Comparison of ENCODE assay signal across 22 cellular contexts in the genomic region with DNA sequence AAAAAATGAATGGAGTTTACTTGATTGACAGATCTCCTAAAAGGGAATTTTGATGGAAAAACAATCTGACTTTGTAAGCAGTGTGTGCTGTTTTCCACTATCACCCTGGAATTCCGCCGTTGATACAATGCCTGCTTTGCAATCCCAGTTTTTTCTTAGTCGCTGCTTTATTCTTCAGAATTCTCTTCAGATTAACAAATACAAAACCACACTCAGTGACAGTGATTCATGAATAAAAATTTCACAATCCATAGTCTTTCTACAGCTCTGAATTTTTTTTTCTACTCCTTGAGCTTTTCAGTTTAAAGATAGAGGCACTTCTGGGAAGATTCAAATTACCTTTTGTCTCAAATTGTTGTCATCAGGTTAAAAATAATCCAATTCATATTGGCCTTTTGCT. TPM values are rescaled to one million over a fixed set of nuclear protein-coding genes. Genes with fewer than 3 reads are reported as not detected.
DNase-seq lines count a peak whose midpoint lies in the region; ATAC-seq, FAIRE-seq and TF ChIP-seq lines count a peak whose summit lies in the region.
"Had no signal": no experiment of that assay in that cellular context is flagged by ENCODE, and none has a peak within 500 bp of the region (broad histone marks: within the 10 kb centered on the region; RNA-seq: fewer than 3 reads in every experiment).

No MANE protein-coding gene starts in this region.

- H3K27me3 ChIP-seq in brain microvascular endothelial cell (replicated peaks), result no peaks in the 10 kb centered on the region
- H3K27me3 ChIP-seq in esophagus squamous epithelium, result no peaks in the 10 kb centered on the region
- H3K27me3 ChIP-seq: hepatocyte, neutrophil, uterus had no signal

- in situ Hi-C loops in brain microvascular endothelial cell (cut with HindIII; ENCODE audit: low pct_ligation_motif_present, low sequenced_read_pairs), result no loop called here

- no peaks in the 10 kb centered on the region for H3K9me3 Mint-ChIP-seq in HFFc6
- H3K9me3 Mint-ChIP-seq: T-helper 2 cell treated with Interferon-gamma antibody and Interleukin-4, amounts not matched to agents 5 μg/mL and 100 μg/mL, for 36 hours had no signal

- 76% methylated on average over 3 of the region's 3 CpGs for WGBS in A549 (ENCODE audit: missing lambda C conversion rate)
- 61 to 65% methylated on average over 3 of the region's 3 CpGs for WGBS in esophagus squamous epithelium, 2 donors

- H3K36me3 ChIP-seq in brain microvascular endothelial cell (replicated peaks) (no peaks in the 10 kb centered on the region), esophagus squamous epithelium (no peaks in the 10 kb centered on the region)
- H3K36me3 ChIP-seq: neutrophil, uterus had no signal

- TF ChIP-seq RAD21 in A549 (conservative IDR thresholded peaks at IDR 0.05 in 1 of 2, IDR thresholded peaks at IDR 0.05 in 1 of 2), result no peak

- H3K4me3 ChIP-seq in A549 (no peak overlapping the region), brain microvascular endothelial cell (ENCODE audit: low read depth, low read length) (no peak overlapping the region), esophagus squamous epithelium (no peak overlapping the region)
- H3K4me3 ChIP-seq: hepatocyte, uterus had no signal

- no peak for TF ChIP-seq EP300 in A549 (IDR thresholded peaks at IDR 0.05)

- H3K27ac Mint-ChIP-seq in HFFc6, result peak overlapping the region; percentile 16; the same call in 1 of the 2 replicates
- H3K27ac Mint-ChIP-seq: CD8-positive, alpha-beta memory T cell; T-helper 2 cell treated with Interferon-gamma antibody and Interleukin-4, amounts not matched to agents 5 μg/mL and 100 μg/mL, for 36 hours had no signal

- H3K4me2 ChIP-seq in A549, result no peak overlapping the region
- H3K4me2 ChIP-seq: hepatocyte had no signal

- H3K4me1 ChIP-seq in A549 (peaks cover 6% of the 10 kb centered on the region; the same call in 1 of the 3 replicates), esophagus squamous epithelium (peaks cover 0 to 3% (median 0%) of the 10 kb centered on the region in 3 donors)
- H3K4me1 ChIP-seq: uterus had no signal

- H3K27me3 Mint-ChIP-seq in HFFc6 (ENCODE audit: insufficient read depth), result no peaks in the 10 kb centered on the region
- H3K27me3 Mint-ChIP-seq: CD8-positive, alpha-beta memory T cell had no signal

- H3K4me1 Mint-ChIP-seq in HFFc6 (ENCODE audit: low read depth), result peaks cover 37% of the 10 kb centered on the region
- H3K4me1 Mint-ChIP-seq: CD8-positive, alpha-beta memory T cell had no signal

- ATAC-seq in A549, result no peak
- no peak for ATAC-seq in GM18907 (IDR thresholded peaks at IDR 0.05; ENCODE audit: unreplicated experiment)
- ATAC-seq: sciatic nerve had no signal

- no peak overlapping the region for H3K27ac ChIP-seq in A549
- H3K27ac ChIP-seq in brain microvascular endothelial cell, result no peak overlapping the region
- H3K27ac ChIP-seq in esophagus squamous epithelium, result no peak overlapping the region
- H3K27ac ChIP-seq: hepatocyte, neutrophil, uterus had no signal

- intact Hi-C loops in esophagus squamous epithelium (cut with DNase I), result no loop called here

- TF ChIP-seq CTCF in A549 (IDR thresholded peaks at IDR 0.05) (no peak), HFFc6 (IDR thresholded peaks at IDR 0.05) (no peak), brain microvascular endothelial cell (IDR thresholded peaks at IDR 0.05; ENCODE audit: low read depth, low read length, missing control alignments) (no peak), esophagus squamous epithelium (IDR thresholded peaks at IDR 0.05) (no peak)

- POLR2A ChIA-PET in A549 (lab: Yijun Ruan, JAX), result no interaction called here

- H3K9me3 ChIP-seq in A549 (no peaks in the 10 kb centered on the region), esophagus squamous epithelium (no peaks in the 10 kb centered on the region)
- H3K9me3 ChIP-seq: neutrophil, uterus had no signal

- no peaks in the 10 kb centered on the region; the same call in 1 of the 2 replicates for H3K36me3 Mint-ChIP-seq in HFFc6 (ENCODE audit: low read depth)
- H3K36me3 Mint-ChIP-seq: CD8-positive, alpha-beta memory T cell had no signal

- CTCF ChIA-PET in A549 (lab: Yijun Ruan, JAX), result no interaction called here

- DNase-seq in A549 (ENCODE audit: low read depth in 1 of 2, low spot score in 1 of 2) (no peak), HFFc6 (peak; percentile 39), brain microvascular endothelial cell (peak; percentile 38), iris pigment epithelial cell (ENCODE audit: low read depth) (peak; percentile 75), NCI-H2196 (lab: John Stamatoyannopoulos, UW; ENCODE audit: unreplicated experiment) (no peak), esophagus squamous epithelium (lab: John Stamatoyannopoulos, UW) (no peak)
- no peak for DNase-seq in activated CD4-positive, alpha-beta T cell treated with anti-CD3 and anti-CD28 coated beads for 4 hours
- DNase-seq: activated effector memory CD4-positive, alpha-beta T cell treated with anti-CD3 and anti-CD28 coated beads, Interleukin-2, amount 50 U/mL, for 16 hours; anterior cingulate cortex; CD8-positive, alpha-beta memory T cell; cortex of kidney; DND-41; kidney; mesendoderm; NCI-H1694; stimulated activated CD4-positive, alpha-beta T cell treated with anti-CD3 and anti-CD28 coated beads, Interleukin-1b, Interleukin-23, amount 100 ng/mL, for 48 hours; uterus had no signal

- FAIRE-seq in A549 (lab: Jason Lieb, UNC), result no peak
- FAIRE-seq: kidney had no signal

- no peak overlapping the region for H3K4me3 Mint-ChIP-seq in HFFc6
- H3K4me3 Mint-ChIP-seq: CD8-positive, alpha-beta memory T cell; T-helper 2 cell treated with Interferon-gamma antibody and Interleukin-4, amounts not matched to agents 5 μg/mL and 100 μg/mL, for 36 hours had no signal

- TF ChIP-seq POLR2A in A549 (IDR thresholded peaks at IDR 0.05; ENCODE audit: low read length), result no peak
- TF ChIP-seq POLR2A in esophagus squamous epithelium (IDR thresholded peaks at IDR 0.05), result no peak

TF ChIP-seq in A549, 52 proteins besides CTCF, POLR2A, EP300 and RAD21:
- TF ChIP-seq HOXB5 (CRISPR knock-in tag; IDR thresholded peaks at IDR 0.05) (peak; percentile 50; the same call in 1 of the 2 replicates), PHF8 (IDR thresholded peaks at IDR 0.05; ENCODE audit: borderline replicate concordance, low read depth) (no peak), ZNF302 (CRISPR knock-in tag; IDR thresholded peaks at IDR 0.05) (no peak), NFE2L2 (conservative IDR thresholded peaks at IDR 0.05; ENCODE audit: low read length) (no peak), FOSB (CRISPR knock-in tag; IDR thresholded peaks at IDR 0.05) (no peak), CEBPB (IDR thresholded peaks at IDR 0.05) (peak in 1 of 2 experiments; percentile 8; a peak in 1 of 4 replicates), CBX2 (IDR thresholded peaks at IDR 0.05; ENCODE audit: borderline replicate concordance, low read depth) (no peak), JUN (IDR thresholded peaks at IDR 0.05) (no peak), CHD2 (IDR thresholded peaks at IDR 0.05; ENCODE audit: low read length, partially characterized antibody) (no peak), RCOR1 (IDR thresholded peaks at IDR 0.05; ENCODE audit: low read depth, low read length) (no peak)
- TF ChIP-seq, protein P1, sequence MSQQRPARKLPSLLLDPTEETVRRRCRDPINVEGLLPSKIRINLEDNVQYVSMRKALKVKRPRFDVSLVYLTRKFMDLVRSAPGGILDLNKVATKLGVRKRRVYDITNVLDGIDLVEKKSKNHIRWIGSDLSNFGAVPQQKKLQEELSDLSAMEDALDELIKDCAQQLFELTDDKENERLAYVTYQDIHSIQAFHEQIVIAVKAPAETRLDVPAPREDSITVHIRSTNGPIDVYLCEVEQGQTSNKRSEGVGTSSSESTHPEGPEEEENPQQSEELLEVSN (IDR thresholded peaks at IDR 0.05; ENCODE audit: borderline replicate concordance, low read depth), result no peak
- TF ChIP-seq, protein P2, sequence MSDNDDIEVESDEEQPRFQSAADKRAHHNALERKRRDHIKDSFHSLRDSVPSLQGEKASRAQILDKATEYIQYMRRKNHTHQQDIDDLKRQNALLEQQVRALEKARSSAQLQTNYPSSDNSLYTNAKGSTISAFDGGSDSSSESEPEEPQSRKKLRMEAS (IDR thresholded peaks at IDR 0.05), result no peak
- TF ChIP-seq, protein P3, sequence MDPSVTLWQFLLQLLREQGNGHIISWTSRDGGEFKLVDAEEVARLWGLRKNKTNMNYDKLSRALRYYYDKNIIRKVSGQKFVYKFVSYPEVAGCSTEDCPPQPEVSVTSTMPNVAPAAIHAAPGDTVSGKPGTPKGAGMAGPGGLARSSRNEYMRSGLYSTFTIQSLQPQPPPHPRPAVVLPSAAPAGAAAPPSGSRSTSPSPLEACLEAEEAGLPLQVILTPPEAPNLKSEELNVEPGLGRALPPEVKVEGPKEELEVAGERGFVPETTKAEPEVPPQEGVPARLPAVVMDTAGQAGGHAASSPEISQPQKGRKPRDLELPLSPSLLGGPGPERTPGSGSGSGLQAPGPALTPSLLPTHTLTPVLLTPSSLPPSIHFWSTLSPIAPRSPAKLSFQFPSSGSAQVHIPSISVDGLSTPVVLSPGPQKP (IDR thresholded peaks at IDR 0.05; ENCODE audit: low read depth, low read length), result no peak
- TF ChIP-seq, protein P4, sequence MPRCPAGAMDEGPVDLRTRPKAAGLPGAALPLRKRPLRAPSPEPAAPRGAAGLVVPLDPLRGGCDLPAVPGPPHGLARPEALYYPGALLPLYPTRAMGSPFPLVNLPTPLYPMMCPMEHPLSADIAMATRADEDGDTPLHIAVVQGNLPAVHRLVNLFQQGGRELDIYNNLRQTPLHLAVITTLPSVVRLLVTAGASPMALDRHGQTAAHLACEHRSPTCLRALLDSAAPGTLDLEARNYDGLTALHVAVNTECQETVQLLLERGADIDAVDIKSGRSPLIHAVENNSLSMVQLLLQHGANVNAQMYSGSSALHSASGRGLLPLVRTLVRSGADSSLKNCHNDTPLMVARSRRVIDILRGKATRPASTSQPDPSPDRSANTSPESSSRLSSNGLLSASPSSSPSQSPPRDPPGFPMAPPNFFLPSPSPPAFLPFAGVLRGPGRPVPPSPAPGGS (IDR thresholded peaks at IDR 0.05), result no peak
TF ChIP-seq in A549: peak in this region for 2.

RNA-seq across cellular contexts. Expression of a gene that starts 44.6 kb away (rescaled TPM):
- polyA plus RNA-seq in A549 (2011; rRNA removed) (7.6 and 10.1 TPM in 2 replicates), A549 (2017; fragmentation: RNase III; extraction: RNeasy Plus Mini Kit Qiagen cat#74134 plus additional on column Dnase treatment) (8.0 to 8.9 TPM (median 8.7 TPM) in 3 replicates)
- polyA plus RNA-seq in A549 (2012; cell fraction: cytosol; rRNA removed), result 1.4 and 1.6 TPM in 2 replicates
- polyA plus RNA-seq in A549 (2012; cell fraction: nucleus; rRNA removed), result 0.95 and 1.3 TPM in 2 replicates
- 7.1 and 9.1 TPM in 2 replicates for polyA minus RNA-seq in A549 (2011; rRNA and poly(A)+ RNA removed)
- 10 to 100 TPM; 44.4 to 91.2 (median 74.2) TPM for total RNA-seq in HFFc6 (2021; fragmentation: NEBNext Ultra II Directional; extraction: Animal tissue kit (Norgen Biotek cat#: 25700))
- total RNA-seq in esophagus squamous epithelium, result 10 to 100 TPM in 3 of 4 donors, 1 to 10 TPM in 1; 3.9 to 33.0 (median 14.7) TPM
- polyA plus RNA-seq: CD8-positive, alpha-beta memory T cell had no signal

Comparison
In these comparisons a context has a peak if more than half of its experiments do, and no peak if none do; other contexts are left out.
1. DNase-seq: peak in HFFc6 (single experiment), brain microvascular endothelial cell (single experiment) and iris pigment epithelial cell (single experiment); none in A549 (0 of 2), NCI-H2196 (single experiment), activated CD4-positive, alpha-beta T cell treated with anti-CD3 and anti-CD28 coated beads for 4 hours (0 of 2) and esophagus squamous epithelium (single experiment).